Comparison of ENCODE assay signal across 2 cellular contexts in genomic region chr10:99768430-99769011, GRCh38.
TF ChIP-seq lines count a peak whose summit lies in the region.

No MANE protein-coding gene starts in this region.

TF ChIP-seq in HCT116, 20 proteins besides CTCF, POLR2A, EP300 and RAD21:
- TF ChIP-seq SRF (IDR thresholded peaks at IDR 0.05; ENCODE audit: low read depth) = no peak
- TF ChIP-seq POLR2AphosphoS5 (IDR thresholded peaks at IDR 0.05; ENCODE audit: low read depth, low read length) = no peak
- no peak for TF ChIP-seq EZH2 (IDR thresholded peaks at IDR 0.05)
- no peak for TF ChIP-seq ZBTB33 (IDR thresholded peaks at IDR 0.05; ENCODE audit: extremely low read depth, insufficient replicate concordance, low read length)
- TF ChIP-seq ZFX (IDR thresholded peaks at IDR 0.05) = no peak
- no peak for TF ChIP-seq EZH2phosphoT487 (IDR thresholded peaks at IDR 0.05; ENCODE audit: borderline replicate concordance)
- TF ChIP-seq ATF3 (IDR thresholded peaks at IDR 0.05) = no peak
- no peak for TF ChIP-seq YY1 (IDR thresholded peaks at IDR 0.05; ENCODE audit: extremely low read depth, insufficient replicate concordance, low read depth, low read length)
- TF ChIP-seq FOSL1 (IDR thresholded peaks at IDR 0.05; ENCODE audit: low read depth) = no peak
- TF ChIP-seq, protein P1, sequence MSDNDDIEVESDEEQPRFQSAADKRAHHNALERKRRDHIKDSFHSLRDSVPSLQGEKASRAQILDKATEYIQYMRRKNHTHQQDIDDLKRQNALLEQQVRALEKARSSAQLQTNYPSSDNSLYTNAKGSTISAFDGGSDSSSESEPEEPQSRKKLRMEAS (IDR thresholded peaks at IDR 0.05) = no peak
- TF ChIP-seq TCF7L2 (IDR thresholded peaks at IDR 0.05; ENCODE audit: borderline replicate concordance, extremely low read depth, insufficient read depth, insufficient read length) = no peak
TF ChIP-seq in HCT116: peak in this region for 0.

TF ChIP-seq in endothelial cell of umbilical vein, 7 proteins besides CTCF, POLR2A, EP300 and RAD21:
- no peak for TF ChIP-seq GATA2 (IDR thresholded peaks at IDR 0.05; ENCODE audit: insufficient read depth, insufficient read length, low read depth, low read length)
- no peak for TF ChIP-seq POLR2AphosphoS5 (IDR thresholded peaks at IDR 0.05; ENCODE audit: insufficient read depth, low read depth, low read length)
- no peak for TF ChIP-seq FOS (IDR thresholded peaks at IDR 0.05; ENCODE audit: borderline replicate concordance, insufficient read depth, low read length)
- no peak for TF ChIP-seq JUN (IDR thresholded peaks at IDR 0.05; ENCODE audit: borderline replicate concordance, insufficient read depth, insufficient read length, low read depth)
- no peak for TF ChIP-seq EZH2 (IDR thresholded peaks at IDR 0.05; ENCODE audit: borderline replicate concordance, low read depth, low read length, severe bottlenecking)
- TF ChIP-seq MYC (IDR thresholded peaks at IDR 0.05; ENCODE audit: low read depth, low read length) = no peak
- TF ChIP-seq, protein P1 (IDR thresholded peaks at IDR 0.05; ENCODE audit: insufficient read depth, insufficient read length) = no peak
